ENCODE assay signal across 12 cellular contexts in the genomic region with DNA sequence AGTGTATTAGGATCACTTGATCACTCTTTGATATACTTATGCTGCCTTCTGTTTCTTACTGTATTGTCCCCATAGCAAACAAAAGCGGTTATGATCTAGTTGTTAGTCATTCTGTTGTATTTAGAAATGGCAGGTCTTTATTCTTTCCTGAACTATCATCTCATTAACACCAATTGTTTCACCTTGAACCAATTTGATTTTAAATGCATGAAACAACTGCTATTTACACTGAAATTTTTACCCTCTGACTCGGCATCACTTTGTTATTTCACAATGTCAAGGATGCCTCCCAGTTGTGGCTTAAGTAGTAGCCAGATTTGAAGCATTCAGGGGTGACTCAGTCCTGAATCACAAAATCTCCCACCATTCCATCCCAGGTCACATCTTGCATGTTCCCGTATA.
A peak's percentile ranks its signal among the peaks of the same experiment; 100 is the strongest.
DNase-seq lines count a peak whose midpoint lies in the region; ATAC-seq and TF ChIP-seq lines count a peak whose summit lies in the region.
"Had no signal": no experiment of that assay in that cellular context is flagged by ENCODE, and none has a peak within 500 bp of the region (broad histone marks: within the 10 kb centered on the region; RNA-seq: fewer than 3 reads in every experiment).

No MANE protein-coding gene starts in this region.

- no peaks in the 10 kb centered on the region for H3K79me2 ChIP-seq in GM23248 (ENCODE audit: insufficient read depth)

- peak overlapping the region; percentile 56 for H3K4me2 ChIP-seq in GM23248 (ENCODE audit: unreplicated experiment)

- TF ChIP-seq CTCF in RWPE2 (IDR thresholded peaks at IDR 0.05; ENCODE audit: poor library complexity, severe bottlenecking): no peak
- no peak for TF ChIP-seq CTCF in retinal pigment epithelial cell (conservative IDR thresholded peaks at IDR 0.05; ENCODE audit: low read depth, low read length)

- no peaks in the 10 kb centered on the region for H3K9me3 Mint-ChIP-seq in activated T-helper 17 cell treated with anti-CD3 and anti-CD28 coated beads, Interleukin-2, amount 50 U/mL, for 72 hours
- H3K9me3 Mint-ChIP-seq in stimulated activated naive CD8-positive, alpha-beta T cell treated with anti-CD3 and anti-CD28 coated beads, Interleukin-15, amount 100 ng/mL, for 72 hours: no peaks in the 10 kb centered on the region
- H3K9me3 Mint-ChIP-seq: activated CD4-positive, alpha-beta memory T cell treated with anti-CD3 and anti-CD28 coated beads for 36 hours had no signal

- in situ Hi-C loops in GM23248 (cut with MboI): no loop called here

- no peaks in the 10 kb centered on the region for H3K4me1 Mint-ChIP-seq in activated T-helper 17 cell treated with anti-CD3 and anti-CD28 coated beads, Interleukin-2, amount 50 U/mL, for 72 hours
- H3K4me1 Mint-ChIP-seq in stimulated activated naive CD8-positive, alpha-beta T cell treated with anti-CD3 and anti-CD28 coated beads, Interleukin-15, amount 100 ng/mL, for 72 hours: no peaks in the 10 kb centered on the region

- H3K36me3 Mint-ChIP-seq in activated T-helper 17 cell treated with anti-CD3 and anti-CD28 coated beads, Interleukin-2, amount 50 U/mL, for 72 hours (ENCODE audit: low read depth): no peaks in the 10 kb centered on the region
- H3K36me3 Mint-ChIP-seq: activated CD4-positive, alpha-beta memory T cell treated with anti-CD3 and anti-CD28 coated beads for 36 hours; activated naive CD4-positive, alpha-beta T cell treated with anti-CD3 and anti-CD28 coated beads, Interleukin-2, amount 50 U/mL, for 72 hours had no signal

- no peaks in the 10 kb centered on the region for H3K9me3 ChIP-seq in GM23248 (ENCODE audit: low read depth)
- H3K9me3 ChIP-seq in RWPE2 (ENCODE audit: severe bottlenecking): no peaks in the 10 kb centered on the region
- H3K9me3 ChIP-seq: neutrophil had no signal

- peaks cover 31% of the 10 kb centered on the region for H3K4me1 ChIP-seq in GM23248 (ENCODE audit: insufficient read depth)
- H3K4me1 ChIP-seq in RWPE2 (ENCODE audit: insufficient read depth, poor library complexity, severe bottlenecking): peaks cover 29% of the 10 kb centered on the region

- H3K27ac Mint-ChIP-seq in activated T-helper 17 cell treated with anti-CD3 and anti-CD28 coated beads, Interleukin-2, amount 50 U/mL, for 72 hours: no peak overlapping the region
- H3K27ac Mint-ChIP-seq in stimulated activated naive CD8-positive, alpha-beta T cell treated with anti-CD3 and anti-CD28 coated beads, Interleukin-15, amount 100 ng/mL, for 72 hours: no peak overlapping the region
- H3K27ac Mint-ChIP-seq: activated CD4-positive, alpha-beta memory T cell treated with anti-CD3 and anti-CD28 coated beads for 36 hours; activated naive CD4-positive, alpha-beta T cell treated with anti-CD3 and anti-CD28 coated beads, Interleukin-2, amount 50 U/mL, for 72 hours had no signal

- peaks cover 14% of the 10 kb centered on the region for H3K27me3 Mint-ChIP-seq in activated T-helper 17 cell treated with anti-CD3 and anti-CD28 coated beads, Interleukin-2, amount 50 U/mL, for 72 hours
- H3K27me3 Mint-ChIP-seq in stimulated activated naive CD8-positive, alpha-beta T cell treated with anti-CD3 and anti-CD28 coated beads, Interleukin-15, amount 100 ng/mL, for 72 hours: no peaks in the 10 kb centered on the region
- H3K27me3 Mint-ChIP-seq: activated CD4-positive, alpha-beta memory T cell treated with anti-CD3 and anti-CD28 coated beads for 36 hours had no signal

- H3K4me3 Mint-ChIP-seq in activated T-helper 17 cell treated with anti-CD3 and anti-CD28 coated beads, Interleukin-2, amount 50 U/mL, for 72 hours: no peak overlapping the region
- H3K4me3 Mint-ChIP-seq in stimulated activated naive CD8-positive, alpha-beta T cell treated with anti-CD3 and anti-CD28 coated beads, Interleukin-15, amount 100 ng/mL, for 72 hours: no peak overlapping the region
- H3K4me3 Mint-ChIP-seq: activated CD4-positive, alpha-beta memory T cell treated with anti-CD3 and anti-CD28 coated beads for 36 hours had no signal

- H3F3A ChIP-seq in GM23248 (ENCODE audit: insufficient read depth): peaks cover 16% of the 10 kb centered on the region

- H3K36me3 ChIP-seq in GM23248 (ENCODE audit: low read depth) (no peaks in the 10 kb centered on the region), RWPE2 (ENCODE audit: low read depth) (no peaks in the 10 kb centered on the region)
- H3K36me3 ChIP-seq: neutrophil had no signal

- peak overlapping the region; percentile 54 for H3K9ac ChIP-seq in GM23248

- peak; percentile 96 for DNase-seq in GM23248
- peak; percentile 68 for DNase-seq in RWPE2 (ENCODE audit: low spot score)
- peak; percentile 86 for DNase-seq in fibroblast of gingiva (ENCODE audit: low read depth)
- DNase-seq in retinal pigment epithelial cell (ENCODE audit: low read depth): peak; percentile 85
- DNase-seq in stimulated activated naive CD8-positive, alpha-beta T cell treated with anti-CD3 and anti-CD28 coated beads, Interleukin-15, amount 100 ng/mL, for 72 hours: no peak
- no peak for DNase-seq in NCI-H1048 (lab: John Stamatoyannopoulos, UW)
- DNase-seq: activated CD4-positive, alpha-beta memory T cell treated with anti-CD3 and anti-CD28 coated beads for 36 hours; NCI-H524 treated with DMSO at 0.1 percent for 48 hours had no signal

- H3K9me2 ChIP-seq in GM23248 (ENCODE audit: insufficient read depth): no peaks in the 10 kb centered on the region

- ATAC-seq in RWPE2 (ENCODE audit: low read depth) (peak; percentile 93), GM21528 (IDR thresholded peaks at IDR 0.05; ENCODE audit: low FRiP score, unreplicated experiment) (no peak)
- no peak for ATAC-seq in activated T-helper 17 cell treated with anti-CD3 and anti-CD28 coated beads, Interleukin-2, amount 50 U/mL, for 72 hours (replicated peaks)
- no peak for ATAC-seq in stimulated activated naive CD8-positive, alpha-beta T cell treated with anti-CD3 and anti-CD28 coated beads, Interleukin-15, amount 100 ng/mL, for 72 hours
- ATAC-seq: activated naive CD4-positive, alpha-beta T cell treated with anti-CD3 and anti-CD28 coated beads, Interleukin-2, amount 50 U/mL, for 72 hours had no signal

- no peaks in the 10 kb centered on the region for H4K20me1 ChIP-seq in GM23248 (ENCODE audit: insufficient read depth)

- 1 to 4% methylated on average over 3 of the region's 3 CpGs for WGBS in GM23248 (ENCODE audit: low coverage in 1 of 2, low lambda C conversion rate in 2 of 2, missing lambda C conversion rate in 2 of 2), 2 experiments

- H2AFZ ChIP-seq in GM23248: no peak overlapping the region

- H3K27me3 ChIP-seq in GM23248 (replicated peaks; ENCODE audit: insufficient read depth) (no peaks in the 10 kb centered on the region), RWPE2 (ENCODE audit: insufficient read depth, poor library complexity, severe bottlenecking) (no peaks in the 10 kb centered on the region)
- H3K27me3 ChIP-seq: neutrophil had no signal

- H3K4me3 ChIP-seq in GM23248 (peak overlapping the region; percentile 5; the same call in 1 of the 2 replicates), RWPE2 (ENCODE audit: severe bottlenecking) (no peak overlapping the region), retinal pigment epithelial cell (ENCODE audit: low read length) (no peak overlapping the region)

- peak overlapping the region; percentile 86 for H3K27ac ChIP-seq in GM23248
- peak overlapping the region; percentile 73 for H3K27ac ChIP-seq in RWPE2 (ENCODE audit: poor library complexity, severe bottlenecking)
- H3K27ac ChIP-seq: neutrophil had no signal

Comparison
In these comparisons a context has a peak if more than half of its experiments do, and no peak if none do; other contexts are left out.
1. DNase-seq: peak in GM23248 (single experiment), RWPE2 (single experiment), fibroblast of gingiva (single experiment) and retinal pigment epithelial cell (single experiment); none in stimulated activated naive CD8-positive, alpha-beta T cell treated with anti-CD3 and anti-CD28 coated beads, Interleukin-15, amount 100 ng/mL, for 72 hours (0 of 2) and NCI-H1048 (single experiment).